In the genomic region with DNA sequence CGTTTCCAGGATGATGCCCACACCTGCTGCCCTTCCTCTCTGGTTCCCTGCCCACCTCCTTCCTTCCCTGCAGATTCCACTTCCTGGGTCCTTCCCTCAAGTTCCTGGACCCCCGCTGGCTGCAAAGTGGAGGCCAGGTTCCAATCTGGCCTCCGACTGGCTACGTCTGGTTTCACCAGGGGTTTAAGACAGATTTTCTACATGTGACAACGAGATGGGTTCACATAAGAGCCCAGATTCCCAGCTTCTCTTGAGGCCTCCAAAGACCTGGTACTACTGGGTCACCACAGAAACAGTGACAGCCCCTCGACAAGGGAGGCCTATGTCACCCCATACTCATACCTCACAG, we compare ENCODE assay signal across 1 cellular context.
TF ChIP-seq lines count a peak whose summit lies in the region.

No MANE protein-coding gene starts in this region.

TF ChIP-seq in HCT116, 20 proteins besides CTCF, POLR2A, EP300 and RAD21 (continued from another document):
- TF ChIP-seq, protein P1, sequence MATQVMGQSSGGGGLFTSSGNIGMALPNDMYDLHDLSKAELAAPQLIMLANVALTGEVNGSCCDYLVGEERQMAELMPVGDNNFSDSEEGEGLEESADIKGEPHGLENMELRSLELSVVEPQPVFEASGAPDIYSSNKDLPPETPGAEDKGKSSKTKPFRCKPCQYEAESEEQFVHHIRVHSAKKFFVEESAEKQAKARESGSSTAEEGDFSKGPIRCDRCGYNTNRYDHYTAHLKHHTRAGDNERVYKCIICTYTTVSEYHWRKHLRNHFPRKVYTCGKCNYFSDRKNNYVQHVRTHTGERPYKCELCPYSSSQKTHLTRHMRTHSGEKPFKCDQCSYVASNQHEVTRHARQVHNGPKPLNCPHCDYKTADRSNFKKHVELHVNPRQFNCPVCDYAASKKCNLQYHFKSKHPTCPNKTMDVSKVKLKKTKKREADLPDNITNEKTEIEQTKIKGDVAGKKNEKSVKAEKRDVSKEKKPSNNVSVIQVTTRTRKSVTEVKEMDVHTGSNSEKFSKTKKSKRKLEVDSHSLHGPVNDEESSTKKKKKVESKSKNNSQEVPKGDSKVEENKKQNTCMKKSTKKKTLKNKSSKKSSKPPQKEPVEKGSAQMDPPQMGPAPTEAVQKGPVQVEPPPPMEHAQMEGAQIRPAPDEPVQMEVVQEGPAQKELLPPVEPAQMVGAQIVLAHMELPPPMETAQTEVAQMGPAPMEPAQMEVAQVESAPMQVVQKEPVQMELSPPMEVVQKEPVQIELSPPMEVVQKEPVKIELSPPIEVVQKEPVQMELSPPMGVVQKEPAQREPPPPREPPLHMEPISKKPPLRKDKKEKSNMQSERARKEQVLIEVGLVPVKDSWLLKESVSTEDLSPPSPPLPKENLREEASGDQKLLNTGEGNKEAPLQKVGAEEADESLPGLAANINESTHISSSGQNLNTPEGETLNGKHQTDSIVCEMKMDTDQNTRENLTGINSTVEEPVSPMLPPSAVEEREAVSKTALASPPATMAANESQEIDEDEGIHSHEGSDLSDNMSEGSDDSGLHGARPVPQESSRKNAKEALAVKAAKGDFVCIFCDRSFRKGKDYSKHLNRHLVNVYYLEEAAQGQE (IDR thresholded peaks at IDR 0.05; ENCODE audit: low read depth), result no peak
- TF ChIP-seq FOSL1 (IDR thresholded peaks at IDR 0.05; ENCODE audit: low read depth) (no peak), CEBPB (IDR thresholded peaks at IDR 0.05; ENCODE audit: low read depth) (no peak), TCF7L2 (IDR thresholded peaks at IDR 0.05; ENCODE audit: borderline replicate concordance, extremely low read depth, insufficient read depth, insufficient read length) (no peak)
